8 cellular contexts compared by ENCODE assay signal in genomic region chr10:11742009-11742778, GRCh38.
DNase-seq lines count a peak whose midpoint lies in the region; ATAC-seq lines count a peak whose summit lies in the region.

Gene ECHDC3 (plus strand): TSS chr10:11742382. CDS start chr10:11742577, 195 bp downstream.

- H3K4me3 Mint-ChIP-seq in memory B cell, result peak within 1 kb of the TSS; percentile 78

- no peaks in the 10 kb centered on the region for H3K9me3 Mint-ChIP-seq in memory B cell

- ATAC-seq in GM19328 (IDR thresholded peaks at IDR 0.05; ENCODE audit: unreplicated experiment), result peak; percentile 74
- peak; percentile 60 for ATAC-seq in HG03565 (IDR thresholded peaks at IDR 0.05; ENCODE audit: unreplicated experiment)
- peak; percentile 87 for ATAC-seq in memory B cell (ENCODE audit: low read depth)

- peaks cover 11% of the 10 kb centered on the region for H3K4me1 Mint-ChIP-seq in memory B cell

- H3K27ac Mint-ChIP-seq in memory B cell, result no peak within 1 kb of the TSS

- peak; percentile 75 for DNase-seq in CD1c-positive myeloid dendritic cell (ENCODE audit: extremely low spot score)
- DNase-seq in activated CD4-positive, alpha-beta T cell treated with anti-CD3 and anti-CD28 coated beads, Interleukin-2, amount 50 U/mL, for 48 hours, result peak; percentile 38 to 39
- DNase-seq in effector CD8-positive, alpha-beta T cell (lab: John Stamatoyannopoulos, UW), result peak; percentile 52
- peak; percentile 57 to 70 for DNase-seq in memory B cell (ENCODE audit: low spot score in 2 of 2)
- DNase-seq in stimulated activated CD8-positive, alpha-beta memory T cell treated with anti-CD3 and anti-CD28 coated beads, Interleukin-2, amount 100 ng/mL, for 48 hours (ENCODE audit: low read depth in 2 of 2), result peak; percentile 21 to 32
- DNase-seq in cerebellar nuclear complex (lab: John Stamatoyannopoulos, UW), result no peak

- H3K27me3 Mint-ChIP-seq in memory B cell, result peaks cover 5% of the 10 kb centered on the region

- no peaks in the 10 kb centered on the region for H3K36me3 Mint-ChIP-seq in memory B cell

Comparison
In these comparisons a context has a peak if more than half of its experiments do, and no peak if none do; other contexts are left out.
1. DNase-seq: peak in CD1c-positive myeloid dendritic cell (single experiment), activated CD4-positive, alpha-beta T cell treated with anti-CD3 and anti-CD28 coated beads, Interleukin-2, amount 50 U/mL, for 48 hours (2 of 2), effector CD8-positive, alpha-beta T cell (single experiment), memory B cell (2 of 2) and stimulated activated CD8-positive, alpha-beta memory T cell treated with anti-CD3 and anti-CD28 coated beads, Interleukin-2, amount 100 ng/mL, for 48 hours (2 of 2); none in cerebellar nuclear complex (0 of 2).
2. Peak in every context shown above with its lines, with median percentiles within 50 percentile points of each other: ATAC-seq.